7 cellular contexts compared by ENCODE assay signal in the genomic region with DNA sequence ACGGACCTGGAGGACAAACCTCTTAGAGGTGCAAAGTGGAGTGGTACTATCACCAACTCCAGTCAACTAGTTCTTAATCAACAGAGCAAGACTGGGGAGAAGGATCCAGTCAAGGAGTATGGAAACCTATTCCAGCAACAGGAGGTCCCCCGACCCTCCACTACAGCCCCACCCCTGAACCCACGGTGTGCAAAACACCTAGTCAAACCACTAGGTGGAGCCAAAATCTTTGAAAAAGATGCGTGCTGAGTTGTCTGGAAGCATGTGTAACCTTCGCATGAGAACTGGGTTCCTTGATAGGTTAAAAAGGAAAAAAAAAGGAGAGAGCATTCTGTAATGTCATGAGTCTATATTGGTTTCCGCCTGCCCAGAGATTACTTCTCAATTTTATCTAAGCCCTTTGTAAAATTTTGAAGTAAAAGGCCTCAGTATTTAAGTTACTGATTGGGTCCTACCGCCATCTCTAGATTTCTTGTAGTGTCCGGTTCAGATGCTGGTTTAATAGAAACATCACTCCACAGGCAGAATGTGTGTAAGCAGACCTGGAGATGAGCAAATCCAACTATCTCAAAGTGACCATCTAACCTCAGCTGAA.
DNase-seq lines count a peak whose midpoint lies in the region; ATAC-seq and TF ChIP-seq lines count a peak whose summit lies in the region.

No MANE protein-coding gene starts in this region.

- H3K9ac ChIP-seq in parathyroid adenoma: no peak overlapping the region

- no peaks in the 10 kb centered on the region for H4K20me1 ChIP-seq in DOHH2 (ENCODE audit: control insufficient read depth, insufficient read depth, low read depth, low read length)
- no peaks in the 10 kb centered on the region for H4K20me1 ChIP-seq in PC-9 (ENCODE audit: insufficient read depth)

- H3K9me2 ChIP-seq in DOHH2 (replicated peaks; ENCODE audit: control insufficient read depth, low read length) (no peaks in the 10 kb centered on the region), PC-9 (ENCODE audit: insufficient read depth) (no peaks in the 10 kb centered on the region)

- no TSS peak for BruUV-seq in PC-9 (replicated peaks; lab: Mats Ljungman, UMichigan)

- no peaks in the 10 kb centered on the region for H3K4me1 ChIP-seq in DOHH2 (ENCODE audit: control insufficient read depth, low read length)
- 0 out of 2 replicates have a peak, but pooled peaks cover 4% of the 10 kb centered on the region for H3K4me1 ChIP-seq in PC-9 (replicated peaks; ENCODE audit: insufficient read depth)
- no peaks in the 10 kb centered on the region for H3K4me1 ChIP-seq in parathyroid adenoma

- CTCF ChIA-PET in PC-9 (lab: Charles Lee): no interaction called here

- ATAC-seq in GM19035 (IDR thresholded peaks at IDR 0.05; ENCODE audit: unreplicated experiment): no peak

- H3K4me3 Mint-ChIP-seq in endothelial cell (ENCODE audit: unreplicated experiment): no peak overlapping the region

- POLR2A ChIA-PET in PC-9 (lab: Charles Lee; ENCODE audit: unreplicated experiment): no interaction called here

- no peak overlapping the region for H3K4me3 ChIP-seq in DOHH2 (ENCODE audit: low read length)
- H3K4me3 ChIP-seq in PC-9: no peak overlapping the region
- H3K4me3 ChIP-seq in parathyroid adenoma (ENCODE audit: low read depth, low read length): no peak overlapping the region

- H3K79me2 ChIP-seq in DOHH2 (ENCODE audit: control insufficient read depth, low read length) (no peaks in the 10 kb centered on the region), PC-9 (ENCODE audit: low read depth) (no peaks in the 10 kb centered on the region), parathyroid adenoma (no peaks in the 10 kb centered on the region)

- H3F3A ChIP-seq in DOHH2 (ENCODE audit: control insufficient read depth, insufficient read depth): no peaks in the 10 kb centered on the region
- no peaks in the 10 kb centered on the region for H3F3A ChIP-seq in PC-9 (ENCODE audit: insufficient read depth, low read depth)

- H3K36me3 Mint-ChIP-seq in endothelial cell (ENCODE audit: low read depth, unreplicated experiment): no peaks in the 10 kb centered on the region

- intact Hi-C loops in PC-9 (cut with micrococcal nuclease; ENCODE audit: unreplicated experiment): no loop called here

- TF ChIP-seq CTCF in DOHH2 (IDR thresholded peaks at IDR 0.05; ENCODE audit: low read depth, low read length, poor library complexity, severe bottlenecking): peak; percentile 68
- TF ChIP-seq CTCF in PC-9 (conservative IDR thresholded peaks at IDR 0.05): peak; percentile 65
- TF ChIP-seq CTCF in endothelial cell (IDR thresholded peaks at IDR 0.05; ENCODE audit: unreplicated experiment): peak; percentile 76
- TF ChIP-seq CTCF in parathyroid adenoma (IDR thresholded peaks at IDR 0.05): peak; percentile 27

- H3K9me3 Mint-ChIP-seq in endothelial cell (ENCODE audit: unreplicated experiment): no peaks in the 10 kb centered on the region

- H3K27me3 ChIP-seq in DOHH2 (ENCODE audit: control insufficient read depth, low read length) (no peaks in the 10 kb centered on the region), PC-9 (ENCODE audit: insufficient read depth, low read depth) (no peaks in the 10 kb centered on the region), parathyroid adenoma (ENCODE audit: control insufficient read depth, insufficient read depth, low read length) (no peaks in the 10 kb centered on the region)

- H2AFZ ChIP-seq in PC-9 (no peak overlapping the region), parathyroid adenoma (no peak overlapping the region)

- no peaks in the 10 kb centered on the region for H3K9me3 ChIP-seq in DOHH2 (ENCODE audit: control insufficient read depth, insufficient read depth, low read length)
- no peaks in the 10 kb centered on the region for H3K9me3 ChIP-seq in PC-9 (ENCODE audit: insufficient read depth, low read depth)
- H3K9me3 ChIP-seq in parathyroid adenoma (ENCODE audit: control insufficient read depth, low read length): no peaks in the 10 kb centered on the region

- H3K36me3 ChIP-seq in DOHH2 (ENCODE audit: control insufficient read depth, low read length) (no peaks in the 10 kb centered on the region), PC-9 (ENCODE audit: low read depth) (no peaks in the 10 kb centered on the region), parathyroid adenoma (ENCODE audit: control insufficient read depth, insufficient read depth, low read length) (no peaks in the 10 kb centered on the region)

- H3K27ac Mint-ChIP-seq in endothelial cell (ENCODE audit: unreplicated experiment): no peak overlapping the region

- H3K4me2 ChIP-seq in DOHH2 (ENCODE audit: low read length) (no peak overlapping the region), PC-9 (no peak overlapping the region), parathyroid adenoma (ENCODE audit: low read length) (no peak overlapping the region)

- H3K4me1 Mint-ChIP-seq in endothelial cell (ENCODE audit: unreplicated experiment): peaks cover 2% of the 10 kb centered on the region

- DNase-seq in GM19238 (ENCODE audit: insufficient read length, low spot score) (peak; percentile 25), HT-29 (ENCODE audit: low spot score) (peak; percentile 60), PC-9 (peak in 1 of 2 experiments; percentile 11), endothelial cell (ENCODE audit: low spot score) (peak; percentile 62)

- no peaks in the 10 kb centered on the region for H3K27me3 Mint-ChIP-seq in endothelial cell (ENCODE audit: unreplicated experiment)

- H3K27ac ChIP-seq in DOHH2 (ENCODE audit: low read depth, low read length) (no peak overlapping the region), PC-9 (no peak overlapping the region), parathyroid adenoma (no peak overlapping the region)
